ENCODE assay signal across 8 cellular contexts in genomic region chr22:38181453-38182200, GRCh38. TPM values are rescaled to one million over a fixed set of nuclear protein-coding genes. Genes with fewer than 3 reads are reported as not detected.
DNase-seq lines count a peak whose midpoint lies in the region; ATAC-seq and TF ChIP-seq lines count a peak whose summit lies in the region.

Gene PLA2G6 (minus strand): TSS chr22:38181830. CDS start chr22:38169426, 12,404 bp downstream.

- TF ChIP-seq CTCF in epithelial cell of esophagus (IDR thresholded peaks at IDR 0.05; ENCODE audit: insufficient read depth, low read depth, low read length, missing control alignments) = no peak
- TF ChIP-seq CTCF in mucosa of descending colon (IDR thresholded peaks at IDR 0.05) = no peak

- intact Hi-C loops in mucosa of descending colon (cut with DNase I, micrococcal nuclease) = no loop called here

- H3K4me3 ChIP-seq in epithelial cell of esophagus (ENCODE audit: low read length) (peak within 1 kb of the TSS; percentile 71), mucosa of descending colon (peak within 1 kb of the TSS; percentile 30)

- H3K9me3 Mint-ChIP-seq in IgD-negative memory B cell = no peaks in the 10 kb centered on the region

- H3K36me3 ChIP-seq in mucosa of descending colon (ENCODE audit: low read depth) = no peaks in the 10 kb centered on the region

- no peaks in the 10 kb centered on the region for H3K36me3 Mint-ChIP-seq in IgD-negative memory B cell

- H3K9me3 ChIP-seq in mucosa of descending colon = no peaks in the 10 kb centered on the region

- H3K27me3 Mint-ChIP-seq in IgD-negative memory B cell = peaks cover 7% of the 10 kb centered on the region

- ATAC-seq in GM21529 (IDR thresholded peaks at IDR 0.05; ENCODE audit: unreplicated experiment) (peak; percentile 78), mucosa of descending colon (peak; percentile 89)

- H3K4me1 ChIP-seq in mucosa of descending colon (ENCODE audit: low read depth) = peaks cover 29% of the 10 kb centered on the region

- H3K27ac Mint-ChIP-seq in IgD-negative memory B cell = peak within 1 kb of the TSS; percentile 88 to 93 (median 91)

- peak; percentile 99 for DNase-seq in DMS 273 (lab: John Stamatoyannopoulos, UW; ENCODE audit: unreplicated experiment)
- DNase-seq in OCI-M2 (lab: John Stamatoyannopoulos, UW; ENCODE audit: unreplicated experiment) = peak; percentile 64
- peak; percentile 90 for DNase-seq in activated T-cell treated with anti-CD3 and anti-CD28 coated beads for 4 hours
- peak; percentile 99 for DNase-seq in epithelial cell of esophagus (ENCODE audit: low read depth)
- DNase-seq in mucosa of descending colon = peak; percentile 98 to 100 (median 99)
- peak; percentile 96 for DNase-seq in stimulated activated CD8-positive, alpha-beta memory T cell treated with anti-CD3 and anti-CD28 coated beads, Interleukin-4, amount 100 ng/mL, for 24 hours (ENCODE audit: low read depth)

- peaks cover 23 to 33% (median 30%) of the 10 kb centered on the region in 3 donors for H3K4me1 Mint-ChIP-seq in IgD-negative memory B cell

- peak within 1 kb of the TSS; percentile 85 to 97 (median 92) for H3K4me3 Mint-ChIP-seq in IgD-negative memory B cell

RNA-seq across cellular contexts. Expression of gene PLA2G6, which starts in this region (rescaled TPM):
- polyA plus RNA-seq in IgD-negative memory B cell = 3.0 TPM
- total RNA-seq in mucosa of descending colon = 10 to 100 TPM; 28.5 to 38.7 (median 35.9) TPM

Comparison
In these comparisons a context has a peak if more than half of its experiments do, and no peak if none do; other contexts are left out.
1. Peak in every context shown above with its lines: DNase-seq, ATAC-seq and H3K4me3 ChIP-seq.